8 cellular contexts compared by ENCODE assay signal in the genomic region with DNA sequence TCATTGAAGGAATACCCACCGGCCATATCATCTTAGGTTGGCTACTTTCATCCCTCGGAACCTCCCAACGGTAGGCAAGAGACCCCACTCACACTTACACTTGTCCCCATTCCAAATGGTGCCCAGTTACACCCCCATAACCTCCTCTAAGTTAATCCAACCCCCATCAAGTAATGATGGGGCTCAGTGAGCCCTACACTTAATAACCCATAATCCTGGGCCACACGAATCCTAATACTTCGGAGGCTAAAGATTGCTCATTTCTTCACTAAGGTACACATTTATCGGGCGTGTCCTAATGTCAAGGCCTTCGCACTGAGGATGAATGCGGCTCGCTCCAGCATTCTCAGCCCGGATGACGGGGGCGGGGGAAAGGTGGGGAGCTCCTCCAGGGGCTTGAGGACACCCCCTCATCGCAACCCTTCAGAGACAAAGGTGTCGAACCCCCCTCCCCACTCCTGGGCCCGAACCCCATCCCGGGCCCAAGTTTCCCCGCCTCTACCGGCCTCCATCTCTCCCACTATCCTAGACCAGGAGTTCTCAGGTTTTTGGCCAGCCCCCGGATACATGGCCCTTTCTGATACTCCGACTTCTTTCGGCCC. TPM values are rescaled to one million over a fixed set of nuclear protein-coding genes. Genes with fewer than 3 reads are reported as not detected.
A peak's percentile ranks its signal among the peaks of the same experiment; 100 is the strongest.
DNase-seq lines count a peak whose midpoint lies in the region; ATAC-seq and TF ChIP-seq lines count a peak whose summit lies in the region.

No MANE protein-coding gene starts in this region.

- CTCF ChIA-PET in CD4-positive, alpha-beta T cell (lab: Charles Lee), result no interaction called here

- H3K4me1 ChIP-seq in mucosa of stomach (ENCODE audit: control insufficient read depth, insufficient read depth, low read length), result peaks cover 4% of the 10 kb centered on the region

- H3K4me1 Mint-ChIP-seq in CD4-positive, alpha-beta T cell (ENCODE audit: low read depth), result peaks cover 25% of the 10 kb centered on the region

- peak; percentile 0 for ATAC-seq in CD4-positive, alpha-beta T cell (ENCODE audit: poor library complexity)
- ATAC-seq in HG03159 (IDR thresholded peaks at IDR 0.05; ENCODE audit: unreplicated experiment) (peak; percentile 1), HG03108 (IDR thresholded peaks at IDR 0.05; ENCODE audit: unreplicated experiment) (no peak)

- H3K4me3 ChIP-seq in mucosa of stomach (ENCODE audit: low read length), result peak overlapping the region; percentile 67

- H3K36me3 ChIP-seq in mucosa of stomach (ENCODE audit: control insufficient read depth, insufficient read depth, low read length), result peaks cover 6% of the 10 kb centered on the region

- intact Hi-C loops in CD4-positive, alpha-beta T cell (cut with DNase I, micrococcal nuclease), result loop anchor here (2.0 to 10.0 kb wide), 6 partner anchors 36 to 322 kb away; a partner anchor contains a TSS

- DNase-seq in CD4-positive, alpha-beta T cell, result peak in 2 of 10 experiments; percentile 18 to 42
- no peak for DNase-seq in HuH-7.5 (ENCODE audit: low spot score)
- no peak for DNase-seq in T-helper 9 cell
- DNase-seq in cerebellar cortex (ENCODE audit: low spot score), result no peak

- no peak for TF ChIP-seq CTCF in CD4-positive, alpha-beta T cell (IDR thresholded peaks at IDR 0.05)

- POLR2A ChIA-PET in CD4-positive, alpha-beta T cell (lab: Charles Lee), result interaction anchor here (1.3 to 2.9 kb wide), 7 partner anchors 12 to 320 kb away, joined by 3 to 35 read pairs (median 16); a partner anchor contains a TSS

- H3K9me3 ChIP-seq in CD4-positive, alpha-beta T cell (ENCODE audit: control insufficient read depth, low read length), result no peaks in the 10 kb centered on the region
- H3K9me3 ChIP-seq in mucosa of stomach (ENCODE audit: control insufficient read depth, low read length), result no peaks in the 10 kb centered on the region

- H3K9me3 Mint-ChIP-seq in CD4-positive, alpha-beta T cell, result no peaks in the 10 kb centered on the region

- no peak overlapping the region for H3K4me3 Mint-ChIP-seq in CD4-positive, alpha-beta T cell

- H3K27ac Mint-ChIP-seq in CD4-positive, alpha-beta T cell, result no peak overlapping the region

- no peaks in the 10 kb centered on the region for H3K27me3 Mint-ChIP-seq in CD4-positive, alpha-beta T cell

- peak overlapping the region; percentile 94 for H3K9ac ChIP-seq in mucosa of stomach (ENCODE audit: low read length)

- peak overlapping the region; percentile 89 for H3K27ac ChIP-seq in CD4-positive, alpha-beta T cell (ENCODE audit: low read depth, low read length)
- H3K27ac ChIP-seq in cingulate gyrus (ENCODE audit: low read depth, low read length), result peak overlapping the region; percentile 11

- H3K36me3 Mint-ChIP-seq in CD4-positive, alpha-beta T cell (ENCODE audit: low read depth), result peaks cover 33% of the 10 kb centered on the region

- H3K27me3 ChIP-seq in CD4-positive, alpha-beta T cell (ENCODE audit: control insufficient read depth, insufficient read depth, low read length), result no peaks in the 10 kb centered on the region
- no peaks in the 10 kb centered on the region for H3K27me3 ChIP-seq in mucosa of stomach (ENCODE audit: control insufficient read depth, insufficient read depth, low read length)

RNA-seq across cellular contexts. Expression of a gene that starts 0.4 kb away (rescaled TPM):
- total RNA-seq in CD4-positive, alpha-beta T cell, result 100 to 1,000 TPM; 140 to 147 TPM

RNA-seq across cellular contexts. Expression of a gene that starts 8.1 kb away (rescaled TPM):
- total RNA-seq in CD4-positive, alpha-beta T cell, result not detected

RNA-seq across cellular contexts. Expression of a gene that starts 11.9 kb away (rescaled TPM):
- total RNA-seq in CD4-positive, alpha-beta T cell, result 1 to 10 TPM; 7.2 to 7.3 TPM

RNA-seq across cellular contexts. Expression of a gene that starts 36.5 kb away (rescaled TPM):
- total RNA-seq in CD4-positive, alpha-beta T cell, result 100 to 1,000 TPM in 1 of 2 experiments, 10 to 100 TPM in 1; 97.1 to 102 TPM

RNA-seq across cellular contexts. Expression of a gene that starts 42.1 kb away (rescaled TPM):
- total RNA-seq in CD4-positive, alpha-beta T cell, result not detected
